In genomic region chr17:1421470-1421869, GRCh38 we compare ENCODE assay signal across 15 cellular contexts. TPM values are rescaled to one million over a fixed set of nuclear protein-coding genes. Genes with fewer than 3 reads are reported as not detected.
DNase-seq lines count a peak whose midpoint lies in the region; ATAC-seq, FAIRE-seq and TF ChIP-seq lines count a peak whose summit lies in the region.
"Had no signal": no experiment of that assay in that cellular context is flagged by ENCODE, and none has a peak within 500 bp of the region (broad histone marks: within the 10 kb centered on the region; RNA-seq: fewer than 3 reads in every experiment).

No MANE protein-coding gene starts in this region.

- peaks cover 14 to 75% of the 10 kb centered on the region in 2 experiments for H3K79me1 ChIP-seq in IMR-90 (ENCODE audit: low read depth in 1 of 2, low read length in 2 of 2)

- H3K27me3 ChIP-seq in IMR-90 (ENCODE audit: control insufficient read depth, insufficient read depth, low read length), result no peaks in the 10 kb centered on the region
- H3K27me3 ChIP-seq in Panc1 (ENCODE audit: control insufficient read depth, insufficient read depth, low read length), result no peaks in the 10 kb centered on the region
- H3K27me3 ChIP-seq in K562 (ENCODE audit: control insufficient read depth in 2 of 2, insufficient read depth in 2 of 2, low read length in 2 of 2), result no peaks in the 10 kb centered on the region
- no peaks in the 10 kb centered on the region for H3K27me3 ChIP-seq in psoas muscle (ENCODE audit: insufficient read depth in 3 of 3, low read length in 2 of 3)

- H3K9ac ChIP-seq in IMR-90 (ENCODE audit: low read depth, low read length) (no peak overlapping the region), K562 (ENCODE audit: insufficient read depth in 1 of 2, low read depth in 2 of 2, low read length in 2 of 2) (no peak overlapping the region)

- TF ChIP-seq CTCF in IMR-90 (conservative IDR thresholded peaks at IDR 0.05; ENCODE audit: low read depth, low read length), result no peak
- TF ChIP-seq CTCF in Panc1 (IDR thresholded peaks at IDR 0.05), result no peak
- no peak for TF ChIP-seq CTCF in K562 (IDR thresholded peaks at IDR 0.05 in 2 of 3, conservative IDR thresholded peaks at IDR 0.05 in 1 of 3; ENCODE audit: insufficient read depth in 2 of 3, low read depth in 1 of 3, low read length in 3 of 3)
- TF ChIP-seq CTCF in psoas muscle (IDR thresholded peaks at IDR 0.05), result no peak

- H2AK5ac ChIP-seq in IMR-90 (ENCODE audit: low read depth, low read length), result 0 out of 2 replicates have a peak overlapping the region, but pooled peaks have one; percentile 75

- H4K5ac ChIP-seq in IMR-90 (ENCODE audit: low read depth, low read length), result no peak overlapping the region

- ATAC-seq in IMR-90 (ENCODE audit: low read depth) (no peak), Panc1 (no peak), K562 (no peak), psoas muscle (peak in 1 of 4 donors; percentile 22), HG02623 (IDR thresholded peaks at IDR 0.05; ENCODE audit: unreplicated experiment) (no peak), GM21360 (IDR thresholded peaks at IDR 0.05; ENCODE audit: unreplicated experiment) (no peak)
- ATAC-seq: A549, GM23338 had no signal

- peaks cover 24% of the 10 kb centered on the region for H3K9me1 ChIP-seq in IMR-90 (ENCODE audit: insufficient read depth, low read length)
- H3K9me1 ChIP-seq in K562 (ENCODE audit: control insufficient read depth, insufficient read depth, low read length), result no peaks in the 10 kb centered on the region

- BruUV-seq in IMR-90 (replicated peaks; lab: Mats Ljungman, UMichigan), result TSS peak; percentile 69
- BruUV-seq in Panc1 (replicated peaks; lab: Mats Ljungman, UMichigan), result TSS peak; percentile 83
- TSS peak; percentile 49 for BruUV-seq in K562 (replicated peaks; lab: Mats Ljungman, UMichigan)

- peaks cover 15% of the 10 kb centered on the region for H3K4me1 ChIP-seq in IMR-90 (ENCODE audit: control insufficient read depth, insufficient read depth, low read length)
- no peaks in the 10 kb centered on the region for H3K4me1 ChIP-seq in Panc1 (ENCODE audit: control insufficient read depth, insufficient read depth, low read length)
- H3K4me1 ChIP-seq in K562 (replicated peaks in 1 of 2; ENCODE audit: control insufficient read depth in 2 of 2, insufficient read depth in 2 of 2, low read length in 2 of 2), result no peaks in the 10 kb centered on the region
- H3K4me1 ChIP-seq in psoas muscle, result peaks cover 38% of the 10 kb centered on the region
- H3K4me1 ChIP-seq: Caco-2 had no signal

- H3K4me2 ChIP-seq in IMR-90 (ENCODE audit: low read depth, low read length) (no peak overlapping the region), K562 (ENCODE audit: insufficient read depth, low read length) (no peak overlapping the region)
- H3K4me2 ChIP-seq: A549, GM23338 had no signal

- no peak overlapping the region for H2AFZ ChIP-seq in IMR-90 (replicated peaks; ENCODE audit: low read length, poor library complexity)
- no peak overlapping the region for H2AFZ ChIP-seq in K562 (ENCODE audit: low read depth, low read length)
- H2AFZ ChIP-seq: GM23338 had no signal

- no peak for DNase-seq in IMR-90
- DNase-seq in Panc1 (ENCODE audit: low read depth, low spot score), result no peak
- DNase-seq in K562 (ENCODE audit: extremely low read depth in 1 of 4, low spot score in 3 of 4), result no peak
- DNase-seq in psoas muscle, result peak in 1 of 2 donors; percentile 51
- DNase-seq in iPS-NIHi11 (ENCODE audit: low spot score), result no peak
- DNase-seq in SKM-1 treated with dmso at 0.1 percent for 144 hours (lab: John Stamatoyannopoulos, UW; ENCODE audit: unreplicated experiment), result no peak
- DNase-seq: Caco-2; CD8-positive, alpha-beta memory T cell; DMS53; GF-D8; H7 had no signal

- peak overlapping the region; percentile 22 for H3K14ac ChIP-seq in IMR-90 (replicated peaks; ENCODE audit: low read depth, low read length)

- H4K8ac ChIP-seq in IMR-90 (ENCODE audit: low read depth in 2 of 2, low read length in 2 of 2), result no peak overlapping the region

- H2BK5ac ChIP-seq in IMR-90 (ENCODE audit: low read depth, low read length, poor library complexity, severe bottlenecking), result no peak overlapping the region

- H4K20me1 ChIP-seq in IMR-90 (ENCODE audit: insufficient read depth, low read length) (peaks cover 50% of the 10 kb centered on the region), K562 (replicated peaks; ENCODE audit: control insufficient read depth, insufficient read depth, low read length) (no peaks in the 10 kb centered on the region; the same call in none of the 2 replicates)

- POLR2A ChIA-PET in IMR-90 (lab: Charles Lee; ENCODE audit: unreplicated experiment) (no interaction called here), Panc1 (lab: Charles Lee) (no interaction called here), K562 (lab: Yijun Ruan, JAX) (no interaction called here)

- TF ChIP-seq RAD21 in IMR-90 (IDR thresholded peaks at IDR 0.05; ENCODE audit: low read length) (no peak), K562 (CRISPR knock-in tag; conservative IDR thresholded peaks at IDR 0.05 in 1 of 2, IDR thresholded peaks at IDR 0.05 in 1 of 2) (no peak)

- H3K23ac ChIP-seq in IMR-90 (ENCODE audit: low read depth, low read length), result no peak overlapping the region

- H2BK120ac ChIP-seq in IMR-90 (ENCODE audit: low read depth, low read length), result no peak overlapping the region

- CTCF ChIA-PET in IMR-90 (lab: Yijun Ruan, JAX) (no interaction called here), Panc1 (lab: Charles Lee) (no interaction called here), K562 (lab: Yijun Ruan, JAX; ENCODE audit: low intra/inter-chr PET ratio) (no interaction called here)

- H2BK15ac ChIP-seq in IMR-90 (ENCODE audit: low read depth, low read length), result no peak overlapping the region

- H2BK20ac ChIP-seq in IMR-90 (ENCODE audit: low read depth, low read length), result no peak overlapping the region

- no peaks in the 10 kb centered on the region for H3K9me3 ChIP-seq in IMR-90 (ENCODE audit: control insufficient read depth, insufficient read depth, low read length)
- H3K9me3 ChIP-seq in Panc1 (ENCODE audit: control insufficient read depth, insufficient read depth, low read depth, low read length), result no peaks in the 10 kb centered on the region
- H3K9me3 ChIP-seq in K562 (replicated peaks; ENCODE audit: control insufficient read depth, insufficient read depth, low read depth, low read length), result no peaks in the 10 kb centered on the region
- no peaks in the 10 kb centered on the region for H3K9me3 ChIP-seq in psoas muscle
- H3K9me3 ChIP-seq: A549, Caco-2 had no signal

- no peak overlapping the region for H3K56ac ChIP-seq in IMR-90 (ENCODE audit: extremely low read depth, insufficient read depth, low read length)

- in situ Hi-C loops in IMR-90 (cut with MboI; ENCODE audit: low sequenced_read_pairs), result no loop called here
- in situ Hi-C loops in Panc1 (cut with HindIII; ENCODE audit: low pct_unique_long_range_greater_than_20kb, low sequenced_read_pairs), result no loop called here
- in situ Hi-C loops in K562 (cut with MboI), result no loop called here

- no peak for FAIRE-seq in K562 (lab: Jason Lieb, UNC)

- H4K91ac ChIP-seq in IMR-90 (ENCODE audit: insufficient read depth, low read depth, low read length), result no peak overlapping the region

- H2AK9ac ChIP-seq in IMR-90 (replicated peaks; ENCODE audit: low read depth, low read length, poor library complexity), result no peak overlapping the region

- peaks cover 10% of the 10 kb centered on the region; the same call in 2 of the 3 replicates for H3K79me2 ChIP-seq in K562 (ENCODE audit: control insufficient read depth, insufficient read depth, low read length)

- peaks cover 24% of the 10 kb centered on the region for H3K36me3 ChIP-seq in IMR-90 (ENCODE audit: control insufficient read depth, insufficient read depth, low read length)
- peaks cover 12% of the 10 kb centered on the region for H3K36me3 ChIP-seq in Panc1 (ENCODE audit: control insufficient read depth, insufficient read depth, low read length)
- peaks cover 45% of the 10 kb centered on the region; the same call in 2 of the 3 replicates for H3K36me3 ChIP-seq in K562 (ENCODE audit: control insufficient read depth, insufficient read depth, low read length)
- peaks cover 5 to 49% of the 10 kb centered on the region in 2 donors for H3K36me3 ChIP-seq in psoas muscle (ENCODE audit: insufficient read depth in 1 of 2, low read depth in 1 of 2)

- dilution Hi-C loops in IMR-90 (cut with HindIII; ENCODE audit: low sequenced_read_pairs, unreplicated experiment), result no loop called here

- no peak for TF ChIP-seq POLR2A in IMR-90 (IDR thresholded peaks at IDR 0.05; ENCODE audit: low read depth, low read length)
- TF ChIP-seq POLR2A in K562 (conservative IDR thresholded peaks at IDR 0.05), result no peak

- H3K4ac ChIP-seq in IMR-90 (ENCODE audit: low read depth, low read length), result 0 out of 2 replicates have a peak overlapping the region, but pooled peaks have one; percentile 18

- intact Hi-C loops in IMR-90 (cut with micrococcal nuclease), result no loop called here
- intact Hi-C loops in Panc1 (cut with micrococcal nuclease; ENCODE audit: unreplicated experiment), result no loop called here
- intact Hi-C loops in K562 (cut with micrococcal nuclease), result no loop called here
- intact Hi-C loops in psoas muscle (cut with DNase I), result no loop called here

- WGBS in IMR-90 (ENCODE audit: extremely low coverage in 2 of 2, insufficient read length in 1 of 2), 2 experiments, result 100% methylated on average over 2 of the region's 11 CpGs; no CpG with 5 or more reads in 1 of the 2 experiments
- 93% methylated on average over 10 of the region's 11 CpGs for WGBS in K562 (ENCODE audit: insufficient coverage, low coverage, missing lambda C conversion rate)
- WGBS in psoas muscle, 3 donors, result 72 to 92% (median 77%) methylated on average over 11 of the region's 11 CpGs

- H3K18ac ChIP-seq in IMR-90 (ENCODE audit: low read depth, low read length), result no peak overlapping the region

- no peak overlapping the region for H3K4me3 ChIP-seq in IMR-90 (ENCODE audit: insufficient read depth, low read depth, low read length)
- no peak overlapping the region for H3K4me3 ChIP-seq in Panc1 (ENCODE audit: low read depth in 2 of 2, low read length in 2 of 2)
- H3K4me3 ChIP-seq in K562, result no peak overlapping the region
- no peak overlapping the region for H3K4me3 ChIP-seq in psoas muscle
- H3K4me3 ChIP-seq: A549, GM23338 had no signal

- no peak overlapping the region for H3K27ac ChIP-seq in IMR-90 (ENCODE audit: insufficient read depth, low read length)
- H3K27ac ChIP-seq in Panc1 (ENCODE audit: low read length), result no peak overlapping the region
- no peak overlapping the region for H3K27ac ChIP-seq in K562 (ENCODE audit: extremely low read depth, low read depth, low read length)
- H3K27ac ChIP-seq in psoas muscle, result peak overlapping the region; percentile 77
- H3K27ac ChIP-seq: A549 had no signal

- TF ChIP-seq EP300 in K562 (IDR thresholded peaks at IDR 0.05; ENCODE audit: low read length), result no peak

RNA-seq across cellular contexts. Expression of gene YWHAE, which starts 21.4 kb away (rescaled TPM):
- total RNA-seq in IMR-90 (2012; rRNA removed) (358 and 964 TPM in 2 replicates), Panc1 (2021; ENCODE audit: unreplicated experiment) (537 TPM), K562 (2014; rRNA removed) (234 and 310 TPM in 2 replicates), K562 (2014; rRNA removed; fragmentation: Illumina TruSeq; extraction: Trizol) (184 and 193 TPM in 2 replicates), K562 (2015; rRNA removed; fragmentation: Illumina TruSeq; extraction: Trizol) (224 TPM in 2 replicates), K562 (2021) (466 and 488 TPM in 2 replicates), psoas muscle (100 to 1,000 TPM; 641 to 874 (median 838) TPM)
- polyA plus RNA-seq in IMR-90 (2012; rRNA removed) (774 and 817 TPM in 2 replicates), K562 (2011; rRNA removed) (480 and 622 TPM in 2 replicates), K562 (2014; fragmentation: Illumina TruSeq; extraction: Trizol) (402 and 448 TPM in 2 replicates), K562 (2014; fragmentation: Nextera tagmentation; extraction: Ambion mirVana) (100 to 1,000 TPM; 323 to 513 TPM), K562 (2014; rRNA removed) (576 and 727 TPM in 2 replicates), psoas muscle (100 to 1,000 TPM; 655 to 927 (median 670) TPM)
- 140 and 369 TPM in 2 replicates for polyA plus RNA-seq in IMR-90 (2012; cell fraction: cytosol; rRNA removed)
- 42.1 and 246 TPM in 2 replicates for polyA plus RNA-seq in IMR-90 (2012; cell fraction: nucleus; rRNA removed; ENCODE audit: low replicate concordance)
- 662 TPM for polyA plus RNA-seq in Panc1 (2012; ENCODE audit: insufficient read length)
- 89.4 and 152 TPM in 2 replicates for total RNA-seq in K562 (2011; cell fraction: chromatin; rRNA removed; ENCODE audit: low replicate concordance)
- 61.4 and 88.2 TPM in 2 replicates for total RNA-seq in K562 (2011; cell fraction: nucleolus; rRNA removed)
- 127 and 150 TPM in 2 replicates for total RNA-seq in K562 (2011; cell fraction: nucleoplasm; rRNA removed)
- 198 and 388 TPM in 2 replicates for polyA plus RNA-seq in K562 (2011; cell fraction: cytosol; rRNA removed)
- 77.5 and 131 TPM in 2 replicates for polyA plus RNA-seq in K562 (2011; cell fraction: nucleus; rRNA removed)
- polyA plus RNA-seq in K562 (2012), result 300 and 685 TPM in 2 replicates
- 684 and 865 TPM in 2 replicates for polyA minus RNA-seq in K562 (2011; rRNA and poly(A)+ RNA removed)
- polyA minus RNA-seq in K562 (2011; cell fraction: cytosol; rRNA and poly(A)+ RNA removed), result 251 and 367 TPM in 2 replicates
- polyA minus RNA-seq in K562 (2011; cell fraction: nucleus; rRNA and poly(A)+ RNA removed), result 34.3 and 69.4 TPM in 2 replicates

RNA-seq across cellular contexts. Expression of gene CRK, which starts 34.6 kb away (rescaled TPM):
- 100 and 123 TPM in 2 replicates for total RNA-seq in IMR-90 (2012; rRNA removed)
- 48.5 and 57.6 TPM in 2 replicates for polyA plus RNA-seq in IMR-90 (2012; rRNA removed)
- polyA plus RNA-seq in IMR-90 (2012; cell fraction: cytosol; rRNA removed), result 21.4 and 31.0 TPM in 2 replicates
- polyA plus RNA-seq in IMR-90 (2012; cell fraction: nucleus; rRNA removed; ENCODE audit: low replicate concordance), result 8.5 and 27.3 TPM in 2 replicates
- 67.0 TPM for total RNA-seq in Panc1 (2021; ENCODE audit: unreplicated experiment)
- polyA plus RNA-seq in Panc1 (2012; ENCODE audit: insufficient read length), result 46.2 TPM
- 33.0 TPM in 2 replicates for total RNA-seq in K562 (2011; cell fraction: chromatin; rRNA removed; ENCODE audit: low replicate concordance)
- total RNA-seq in K562 (2011; cell fraction: nucleolus; rRNA removed), result 17.5 and 19.2 TPM in 2 replicates
- 28.4 and 41.1 TPM in 2 replicates for total RNA-seq in K562 (2011; cell fraction: nucleoplasm; rRNA removed)
- 23.2 and 24.7 TPM in 2 replicates for total RNA-seq in K562 (2014; rRNA removed)
- 30.0 and 31.2 TPM in 2 replicates for total RNA-seq in K562 (2014; rRNA removed; fragmentation: Illumina TruSeq; extraction: Trizol)
- total RNA-seq in K562 (2015; rRNA removed; fragmentation: Illumina TruSeq; extraction: Trizol), result 29.2 and 30.2 TPM in 2 replicates
- total RNA-seq in K562 (2021), result 22.1 and 23.9 TPM in 2 replicates
- polyA plus RNA-seq in K562 (2011; rRNA removed), result 32.0 and 40.2 TPM in 2 replicates
- 18.8 and 29.0 TPM in 2 replicates for polyA plus RNA-seq in K562 (2011; cell fraction: cytosol; rRNA removed)
- 5.0 and 5.4 TPM in 2 replicates for polyA plus RNA-seq in K562 (2011; cell fraction: nucleus; rRNA removed)
- polyA plus RNA-seq in K562 (2012), result 14.3 and 18.9 TPM in 2 replicates
- polyA plus RNA-seq in K562 (2014; fragmentation: Illumina TruSeq; extraction: Trizol), result 26.5 and 27.3 TPM in 2 replicates
- polyA plus RNA-seq in K562 (2014; fragmentation: Nextera tagmentation; extraction: Ambion mirVana), result 10 to 100 TPM; 13.1 to 17.7 TPM
- 24.3 and 26.1 TPM in 2 replicates for polyA plus RNA-seq in K562 (2014; rRNA removed)
- 46.6 and 50.1 TPM in 2 replicates for polyA minus RNA-seq in K562 (2011; rRNA and poly(A)+ RNA removed)
- 17.0 and 17.5 TPM in 2 replicates for polyA minus RNA-seq in K562 (2011; cell fraction: cytosol; rRNA and poly(A)+ RNA removed)
- 4.3 and 5.8 TPM in 2 replicates for polyA minus RNA-seq in K562 (2011; cell fraction: nucleus; rRNA and poly(A)+ RNA removed)
- total RNA-seq in psoas muscle, result 10 to 100 TPM; 26.4 to 60.4 (median 33.1) TPM
- 10 to 100 TPM; 29.7 to 48.0 (median 40.4) TPM for polyA plus RNA-seq in psoas muscle
